Comparison of ENCODE assay signal across 3 cellular contexts in genomic region chr2:240858871-240859270, GRCh38.
TF ChIP-seq lines count a peak whose summit lies in the region.

No MANE protein-coding gene starts in this region.

TF ChIP-seq in H1, 55 proteins besides CTCF, POLR2A, EP300 and RAD21:
- no peak for TF ChIP-seq EZH2 (IDR thresholded peaks at IDR 0.05; ENCODE audit: low read depth, low read length, severe bottlenecking)

TF ChIP-seq in liver, 16 proteins besides CTCF, POLR2A, EP300 and RAD21:
- TF ChIP-seq ATF3 (IDR thresholded peaks at IDR 0.05) (no peak), EGR1 (IDR thresholded peaks at IDR 0.05; ENCODE audit: low read depth in 2 of 2) (no peak), REST (IDR thresholded peaks at IDR 0.05) (no peak), FOXA1 (IDR thresholded peaks at IDR 0.05) (no peak), HNF4A (conservative IDR thresholded peaks at IDR 0.05) (no peak)
TF ChIP-seq in liver: peak in this region for 0.

TF ChIP-seq in HEK293T, 16 proteins besides CTCF, POLR2A, EP300 and RAD21:
- TF ChIP-seq PKNOX1 (IDR thresholded peaks at IDR 0.05) (no peak), ELF4 (IDR thresholded peaks at IDR 0.05) (no peak), SP1 (IDR thresholded peaks at IDR 0.05) (no peak), L3MBTL2 (conservative IDR thresholded peaks at IDR 0.05) (no peak), ZNF384 (IDR thresholded peaks at IDR 0.05) (no peak), FOXM1 (IDR thresholded peaks at IDR 0.05; ENCODE audit: borderline replicate concordance) (no peak), HDGF (IDR thresholded peaks at IDR 0.05; ENCODE audit: borderline replicate concordance) (no peak), TARDBP (IDR thresholded peaks at IDR 0.05) (no peak), SUZ12 (IDR thresholded peaks at IDR 0.05) (no peak), FOXK2 (IDR thresholded peaks at IDR 0.05) (no peak), CTBP1 (IDR thresholded peaks at IDR 0.05; ENCODE audit: borderline replicate concordance) (no peak), BHLHE40 (IDR thresholded peaks at IDR 0.05; ENCODE audit: borderline replicate concordance) (no peak), LEF1 (IDR thresholded peaks at IDR 0.05; ENCODE audit: borderline replicate concordance) (no peak), ARNT (IDR thresholded peaks at IDR 0.05) (no peak), NFRKB (IDR thresholded peaks at IDR 0.05) (no peak), FOXA1 (IDR thresholded peaks at IDR 0.05) (no peak)
